Comparison of ENCODE assay signal across 1 cellular context in the genomic region with DNA sequence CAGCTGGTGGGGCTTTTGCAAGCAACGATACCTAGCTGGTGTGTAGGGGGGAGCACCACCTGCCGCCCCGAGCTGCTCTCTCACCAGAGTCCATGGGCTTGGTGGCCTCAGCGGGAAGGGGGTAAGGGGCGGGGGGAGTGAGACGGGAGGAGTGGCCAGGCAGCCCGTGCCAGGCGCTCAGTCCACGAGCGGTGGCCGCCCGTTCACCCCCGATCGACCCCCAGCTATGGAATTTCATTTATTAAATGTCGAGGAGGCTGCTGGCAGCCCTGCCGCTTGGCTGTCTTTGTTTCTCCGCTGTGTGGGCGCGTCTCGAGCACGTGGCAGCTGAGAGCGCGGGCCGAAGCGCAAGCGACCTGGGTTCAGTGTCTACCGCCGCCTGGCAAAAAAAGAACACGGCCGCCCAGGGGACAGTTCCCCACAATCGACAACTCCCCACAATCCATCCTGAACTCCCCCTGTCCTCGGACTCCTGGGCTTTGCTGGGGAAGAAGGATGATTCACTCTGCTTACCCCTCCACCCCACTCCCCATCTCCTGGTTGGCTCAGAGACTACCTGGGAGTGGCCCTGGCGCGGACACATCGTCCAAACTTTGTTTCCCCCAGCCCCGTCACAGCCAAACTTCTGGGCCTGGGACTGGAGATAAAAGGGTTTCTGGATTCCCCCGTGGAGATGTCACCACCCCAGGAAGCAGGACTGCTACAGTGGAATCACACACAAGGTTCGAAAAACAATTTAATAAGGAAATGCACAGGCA.
TF ChIP-seq lines count a peak whose summit lies in the region.

No MANE protein-coding gene starts in this region.

TF ChIP-seq in A549, 52 proteins besides CTCF, POLR2A, EP300 and RAD21 (continued from another document):
- TF ChIP-seq FOSL2 (IDR thresholded peaks at IDR 0.05) = peak; percentile 38; the same call in 1 of the 2 replicates
- TF ChIP-seq FOSL2 (CRISPR knock-in tag; IDR thresholded peaks at IDR 0.05) = peak; percentile 75
- peak; percentile 78; the same call in 1 of the 2 replicates for TF ChIP-seq TFCP2L1 (CRISPR knock-in tag; IDR thresholded peaks at IDR 0.05)
- peak; percentile 48; the same call in 1 of the 2 replicates for TF ChIP-seq NPAS2 (CRISPR knock-in tag; IDR thresholded peaks at IDR 0.05; ENCODE audit: borderline replicate concordance)
- no peak for TF ChIP-seq MAFK (IDR thresholded peaks at IDR 0.05; ENCODE audit: partially characterized antibody)
- TF ChIP-seq FOXS1 (CRISPR knock-in tag; IDR thresholded peaks at IDR 0.05) = no peak; the same call in 1 of the 2 replicates
- no peak for TF ChIP-seq RFX5 (IDR thresholded peaks at IDR 0.05)
- peak; percentile 99 for TF ChIP-seq MAX (IDR thresholded peaks at IDR 0.05)
- 0 out of 2 replicates have a peak, but pooled peaks have one; percentile 68 for TF ChIP-seq TP53 (CRISPR knock-in tag; IDR thresholded peaks at IDR 0.05)
- no peak for TF ChIP-seq ESRRA (IDR thresholded peaks at IDR 0.05; ENCODE audit: borderline replicate concordance, low read length)
- peak; percentile 48; the same call in 1 of the 2 replicates for TF ChIP-seq RARB (CRISPR knock-in tag; IDR thresholded peaks at IDR 0.05)
- TF ChIP-seq JUN (IDR thresholded peaks at IDR 0.05) = peak; percentile 65 to 78; a peak in 4 of 5 replicates
- no peak for TF ChIP-seq ZFP36 (IDR thresholded peaks at IDR 0.05; ENCODE audit: borderline replicate concordance, partially characterized antibody)
- TF ChIP-seq, protein P1, sequence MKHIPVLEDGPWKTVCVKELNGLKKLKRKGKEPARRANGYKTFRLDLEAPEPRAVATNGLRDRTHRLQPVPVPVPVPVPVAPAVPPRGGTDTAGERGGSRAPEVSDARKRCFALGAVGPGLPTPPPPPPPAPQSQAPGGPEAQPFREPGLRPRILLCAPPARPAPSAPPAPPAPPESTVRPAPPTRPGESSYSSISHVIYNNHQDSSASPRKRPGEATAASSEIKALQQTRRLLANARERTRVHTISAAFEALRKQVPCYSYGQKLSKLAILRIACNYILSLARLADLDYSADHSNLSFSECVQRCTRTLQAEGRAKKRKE (CRISPR knock-in tag; IDR thresholded peaks at IDR 0.05; ENCODE audit: low read depth) = peak; percentile 86
- TF ChIP-seq MYC (IDR thresholded peaks at IDR 0.05; ENCODE audit: borderline replicate concordance, low read length) = peak; percentile 94
- TF ChIP-seq HOXB5 (CRISPR knock-in tag; IDR thresholded peaks at IDR 0.05) = peak; percentile 88
- no peak for TF ChIP-seq REST (IDR thresholded peaks at IDR 0.05)
- TF ChIP-seq NR3C1 (IDR thresholded peaks at IDR 0.05) = no peak
- TF ChIP-seq FOSB (CRISPR knock-in tag; IDR thresholded peaks at IDR 0.05) = 0 out of 2 replicates have a peak, but pooled peaks have one; percentile 57
- TF ChIP-seq HMGXB4 (CRISPR knock-in tag; IDR thresholded peaks at IDR 0.05; ENCODE audit: borderline replicate concordance) = peak; percentile 15; the same call in 1 of the 2 replicates
- TF ChIP-seq JUNB (IDR thresholded peaks at IDR 0.05) = no peak
TF ChIP-seq in A549: peak in this region for 21.
